Comparison of ENCODE assay signal across 20 cellular contexts in genomic region chr19:2813235-2814160, GRCh38. TPM values are rescaled to one million over a fixed set of nuclear protein-coding genes. Genes with fewer than 3 reads are reported as not detected.
DNase-seq lines count a peak whose midpoint lies in the region; ATAC-seq, FAIRE-seq and TF ChIP-seq lines count a peak whose summit lies in the region.
"Had no signal": no experiment of that assay in that cellular context is flagged by ENCODE, and none has a peak within 500 bp of the region (broad histone marks: within the 10 kb centered on the region; RNA-seq: fewer than 3 reads in every experiment).

No MANE protein-coding gene starts in this region.

- no peaks in the 10 kb centered on the region for H4K20me1 ChIP-seq in PC-3 (ENCODE audit: low read length)

- POLR2A ChIA-PET in PC-3 (lab: Charles Lee; ENCODE audit: unreplicated experiment): no interaction called here

- no peak overlapping the region for H3K27ac ChIP-seq in neuronal stem cell (replicated peaks; ENCODE audit: low read length)
- no peak overlapping the region for H3K27ac ChIP-seq in PC-3 (ENCODE audit: low read length)
- H3K27ac ChIP-seq: HL-60 had no signal

- H2AK5ac ChIP-seq in neuronal stem cell (ENCODE audit: low read depth, low read length): no peak overlapping the region

- H3K4me1 ChIP-seq in neuronal stem cell (ENCODE audit: control insufficient read depth in 2 of 2, insufficient read depth in 1 of 2, low read depth in 1 of 2, low read length in 2 of 2): no peaks in the 10 kb centered on the region
- H3K4me1 ChIP-seq in PC-3 (ENCODE audit: insufficient read depth, low read length): no peaks in the 10 kb centered on the region
- H3K4me1 ChIP-seq: BE2C had no signal

- H3K4me1 Mint-ChIP-seq in chondrocyte (ENCODE audit: low read depth) (no peaks in the 10 kb centered on the region), natural killer cell (no peaks in the 10 kb centered on the region)

- H3K27me3 ChIP-seq in neuronal stem cell (ENCODE audit: control insufficient read depth in 3 of 3, insufficient read depth in 3 of 3, low read depth in 1 of 3, low read length in 3 of 3) (no peaks in the 10 kb centered on the region), PC-3 (ENCODE audit: low read length) (no peaks in the 10 kb centered on the region)
- H3K27me3 ChIP-seq: BE2C had no signal

- H3K79me2 ChIP-seq in PC-3 (ENCODE audit: low read length): no peaks in the 10 kb centered on the region

- H3K9ac ChIP-seq in neuronal stem cell (ENCODE audit: low read depth, low read length, poor library complexity) (no peak overlapping the region), PC-3 (ENCODE audit: low read length) (no peak overlapping the region)

- H3F3A ChIP-seq in PC-3 (ENCODE audit: low read length, unreplicated experiment): no peaks in the 10 kb centered on the region

- no peak overlapping the region for H3K14ac ChIP-seq in neuronal stem cell (ENCODE audit: low read length)

- H3K4me2 ChIP-seq in neuronal stem cell (ENCODE audit: insufficient read depth, low read length, poor library complexity, severe bottlenecking): no peak overlapping the region
- H3K4me2 ChIP-seq in PC-3 (ENCODE audit: low read length): no peak overlapping the region

- WGBS in neuronal stem cell (ENCODE audit: extremely low coverage in 2 of 2, insufficient read length in 2 of 2, insufficient replicate concordance in 1 of 2), 2 donors: no CpG with 5 or more reads among the region's 35 CpGs

- H3K23ac ChIP-seq in neuronal stem cell (ENCODE audit: low read depth, low read length, poor library complexity): peak overlapping the region; percentile 55

- peak; percentile 13 for DNase-seq in D721Med (ENCODE audit: insufficient read length, low spot score)
- DNase-seq in GM13977 (ENCODE audit: low spot score): peak; percentile 19
- peak; percentile 91 for DNase-seq in chondrocyte (ENCODE audit: low spot score)
- DNase-seq in neuronal stem cell (ENCODE audit: low spot score): no peak
- no peak for DNase-seq in natural killer cell
- DNase-seq in HK-2 (ENCODE audit: unreplicated experiment): no peak
- DNase-seq in PC-3: no peak
- DNase-seq: BE2C; CD8-positive, alpha-beta T cell; DMS 273 treated with DMSO at 0.1 percent for 48 hours; HCEC 1CT; NCI-H146; NCI-H226; NCI-H69; SHP77 treated with DMSO at 0.1 percent for 48 hours had no signal

- no peak overlapping the region for H2BK12ac ChIP-seq in neuronal stem cell (ENCODE audit: low read length)

- TF ChIP-seq CTCF in D721Med (IDR thresholded peaks at IDR 0.05; ENCODE audit: insufficient read depth, missing control alignments) (no peak), GM13977 (IDR thresholded peaks at IDR 0.05; ENCODE audit: extremely low read depth, insufficient read depth, missing control alignments) (no peak), chondrocyte (IDR thresholded peaks at IDR 0.05) (no peak), natural killer cell (IDR thresholded peaks at IDR 0.05) (no peak), PC-3 (conservative IDR thresholded peaks at IDR 0.05; ENCODE audit: low read depth, low read length) (no peak)

- BruUV-seq in PC-3 (replicated peaks; lab: Mats Ljungman, UMichigan): no TSS peak

- no peak for FAIRE-seq in D721Med (lab: Jason Lieb, UNC)
- FAIRE-seq: GM18507, K562 had no signal

- H2BK5ac ChIP-seq in neuronal stem cell (ENCODE audit: low read length): peak overlapping the region; percentile 53

- H4K8ac ChIP-seq in neuronal stem cell (ENCODE audit: low read depth, low read length): no peak overlapping the region

- no peak overlapping the region for H3K27ac Mint-ChIP-seq in chondrocyte (ENCODE audit: unreplicated experiment)
- no peak overlapping the region for H3K27ac Mint-ChIP-seq in natural killer cell
- H3K27ac Mint-ChIP-seq: CD8-positive, alpha-beta T cell had no signal

- intact Hi-C loops in natural killer cell (cut with micrococcal nuclease) (no loop called here), PC-3 (cut with micrococcal nuclease) (no loop called here)

- H2AFZ ChIP-seq in neuronal stem cell (ENCODE audit: low read length): no peak overlapping the region
- H2AFZ ChIP-seq in PC-3 (ENCODE audit: low read length): no peak overlapping the region

- no peak overlapping the region for H3K18ac ChIP-seq in neuronal stem cell (ENCODE audit: low read length)

- in situ Hi-C loops in GM13977 (cut with MboI; ENCODE audit: low pct_unique_long_range_greater_than_20kb, low sequenced_read_pairs, unreplicated experiment): no loop called here

- H3K4ac ChIP-seq in neuronal stem cell (ENCODE audit: low read length): no peak overlapping the region

- no peaks in the 10 kb centered on the region for H3K27me3 Mint-ChIP-seq in chondrocyte (ENCODE audit: low read depth)
- no peaks in the 10 kb centered on the region for H3K27me3 Mint-ChIP-seq in natural killer cell (ENCODE audit: low read depth in 2 of 2)

- H3K4me3 Mint-ChIP-seq in chondrocyte (ENCODE audit: unreplicated experiment): no peak overlapping the region
- H3K4me3 Mint-ChIP-seq in natural killer cell: no peak overlapping the region
- H3K4me3 Mint-ChIP-seq: CD8-positive, alpha-beta T cell had no signal

- H3K9me2 ChIP-seq in PC-3 (replicated peaks; ENCODE audit: low read length): no peaks in the 10 kb centered on the region

- CTCF ChIA-PET in PC-3 (lab: Charles Lee): no interaction called here

- H2BK120ac ChIP-seq in neuronal stem cell (ENCODE audit: low read depth, low read length): no peak overlapping the region

- no peaks in the 10 kb centered on the region for H3K9me3 Mint-ChIP-seq in chondrocyte (ENCODE audit: low read depth)
- no peaks in the 10 kb centered on the region for H3K9me3 Mint-ChIP-seq in natural killer cell
- H3K9me3 Mint-ChIP-seq: CD8-positive, alpha-beta T cell had no signal

- H3K36me3 Mint-ChIP-seq in chondrocyte (ENCODE audit: low read depth) (peaks cover 3% of the 10 kb centered on the region), natural killer cell (no peaks in the 10 kb centered on the region)

- H3K36me3 ChIP-seq in neuronal stem cell (replicated peaks in 1 of 2; ENCODE audit: control insufficient read depth in 2 of 2, insufficient read depth in 2 of 2, low read length in 2 of 2) (peaks cover 39 to 64% of the 10 kb centered on the region in 2 donors), PC-3 (ENCODE audit: low read depth, low read length) (no peaks in the 10 kb centered on the region)

- H4K91ac ChIP-seq in neuronal stem cell (ENCODE audit: low read depth, low read length, poor library complexity): no peak overlapping the region

- H3K79me1 ChIP-seq in neuronal stem cell (ENCODE audit: low read depth, low read length): no peaks in the 10 kb centered on the region

- H2BK15ac ChIP-seq in neuronal stem cell (ENCODE audit: low read length): no peak overlapping the region

- H3K4me3 ChIP-seq in neuronal stem cell (ENCODE audit: low read length in 2 of 2) (no peak overlapping the region), PC-3 (ENCODE audit: low read length) (no peak overlapping the region)
- H3K4me3 ChIP-seq: K562 had no signal

- H3K9me3 ChIP-seq in neuronal stem cell (replicated peaks in 1 of 2; ENCODE audit: control insufficient read depth in 2 of 2, insufficient read depth in 1 of 2, low read depth in 1 of 2, low read length in 2 of 2) (no peaks in the 10 kb centered on the region), PC-3 (ENCODE audit: low read length) (no peaks in the 10 kb centered on the region)
- H3K9me3 ChIP-seq: BE2C had no signal

- ATAC-seq in natural killer cell (no peak), PC-3 (no peak)
- ATAC-seq: CD8-positive, alpha-beta T cell; K562; Panc1 had no signal

RNA-seq across cellular contexts. Expression of gene ZNF554, which starts 6.2 kb away (rescaled TPM):
- total RNA-seq in chondrocyte (4.1 to 4.5 TPM (median 4.4 TPM) in 3 replicates), natural killer cell (1 to 10 TPM; 3.4 to 5.6 (median 3.7) TPM), PC-3 (2014; rRNA removed) (1.6 and 2.3 TPM in 2 replicates)
- 4.6 TPM for polyA plus RNA-seq in neuronal stem cell (2013, experiment 1 of 2)
- polyA plus RNA-seq in neuronal stem cell (2013, experiment 2 of 2): 4.5 TPM

RNA-seq across cellular contexts. Expression of gene ZNF555, which starts 27.8 kb away (rescaled TPM):
- total RNA-seq in chondrocyte: 7.4 to 9.2 TPM (median 8.5 TPM) in 3 replicates
- 4.9 TPM for polyA plus RNA-seq in neuronal stem cell (2013, experiment 1 of 2)
- polyA plus RNA-seq in neuronal stem cell (2013, experiment 2 of 2): 4.8 TPM
- 1 to 10 TPM; 2.0 to 4.6 (median 2.9) TPM for total RNA-seq in natural killer cell
- 0.75 and 0.84 TPM in 2 replicates for total RNA-seq in PC-3 (2014; rRNA removed)

RNA-seq across cellular contexts. Expression of gene THOP1, which starts 28.2 kb away (rescaled TPM):
- 46.9 to 78.0 TPM (median 48.4 TPM) in 3 replicates for total RNA-seq in chondrocyte
- 82.0 TPM for polyA plus RNA-seq in neuronal stem cell (2013, experiment 1 of 2)
- 74.8 TPM for polyA plus RNA-seq in neuronal stem cell (2013, experiment 2 of 2)
- total RNA-seq in natural killer cell: 10 to 100 TPM; 31.6 to 44.0 (median 33.4) TPM
- total RNA-seq in PC-3 (2014; rRNA removed): 221 and 270 TPM in 2 replicates

RNA-seq across cellular contexts. Expression of gene SGTA, which starts 30.4 kb away (rescaled TPM):
- total RNA-seq in chondrocyte: 36.6 to 42.2 TPM (median 37.7 TPM) in 3 replicates
- polyA plus RNA-seq in neuronal stem cell (2013, experiment 1 of 2): 73.5 TPM
- polyA plus RNA-seq in neuronal stem cell (2013, experiment 2 of 2): 71.9 TPM
- total RNA-seq in natural killer cell: 10 to 100 TPM; 35.2 to 38.1 (median 36.2) TPM
- 78.6 and 89.6 TPM in 2 replicates for total RNA-seq in PC-3 (2014; rRNA removed)

RNA-seq across cellular contexts. Expression of gene ZNF556, which starts 53.6 kb away (rescaled TPM):
- total RNA-seq in chondrocyte: not detected in 3 replicates
- 0.07 TPM for polyA plus RNA-seq in neuronal stem cell (2013, experiment 1 of 2)
- 0.07 TPM for polyA plus RNA-seq in neuronal stem cell (2013, experiment 2 of 2)
- not detected for total RNA-seq in natural killer cell
- total RNA-seq in PC-3 (2014; rRNA removed): 0.04 TPM in 1 of 2 replicates, not detected in the other
- total RNA-seq: CD8-positive, alpha-beta T cell had no signal
- polyA plus RNA-seq: AG04450 had no signal

Comparison
In these comparisons a context has a peak if more than half of its experiments do, and no peak if none do; other contexts are left out.
1. DNase-seq: peak in D721Med (single experiment), GM13977 (single experiment) and chondrocyte (single experiment); none in neuronal stem cell (single experiment), natural killer cell (single experiment), HK-2 (single experiment) and PC-3 (single experiment).